Comparison of ENCODE assay signal across 8 cellular contexts in the genomic region with DNA sequence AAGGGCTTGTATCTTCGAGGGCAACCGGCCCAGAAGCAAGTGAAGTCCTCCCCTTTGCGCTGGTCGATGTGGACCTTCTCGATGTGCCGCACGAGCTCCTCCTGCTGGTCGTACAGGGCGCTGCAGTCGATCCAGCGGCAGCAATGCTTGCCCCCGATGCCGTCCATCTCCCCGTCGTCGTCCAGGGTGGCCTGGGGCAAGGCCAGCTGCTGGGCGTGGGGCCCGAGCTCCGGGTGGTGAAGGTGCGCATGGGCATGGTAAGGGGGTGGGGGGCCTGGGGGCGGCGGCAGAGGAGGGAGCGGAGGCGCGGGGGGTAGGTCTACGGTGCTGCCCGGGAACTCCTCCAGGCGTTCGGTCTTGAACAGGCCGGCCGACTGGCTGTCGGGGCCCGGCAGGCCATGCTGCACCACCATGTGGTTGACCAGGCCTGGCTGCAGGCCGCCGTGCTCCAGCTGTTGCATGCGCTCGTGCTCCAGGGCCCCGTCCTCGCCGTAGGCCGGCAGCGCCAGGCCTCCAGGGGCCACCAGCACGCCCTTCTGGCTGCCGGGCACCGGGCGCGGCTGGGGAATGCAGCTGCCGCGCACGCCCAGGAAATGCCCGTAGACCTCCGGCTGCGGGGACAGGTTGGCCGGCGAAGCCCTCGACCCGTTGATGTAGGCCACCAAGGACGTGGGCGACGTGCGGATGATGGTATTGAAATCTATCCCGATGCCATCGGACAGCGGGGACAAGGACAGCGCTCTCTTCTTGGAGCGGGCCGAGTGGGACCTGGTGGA.
DNase-seq lines count a peak whose midpoint lies in the region; ATAC-seq and TF ChIP-seq lines count a peak whose summit lies in the region.

No MANE protein-coding gene starts in this region.

- peak; percentile 35; the same call in 1 of the 2 replicates for TF ChIP-seq RAD21 in SK-N-SH (IDR thresholded peaks at IDR 0.05; ENCODE audit: low read length)

- ATAC-seq in SK-N-SH treated with all-trans-retinoic acid at 6 μM for 48 hours (no peak), T-helper 17 cell (peak; percentile 56)

- no peaks in the 10 kb centered on the region for H3K9me2 ChIP-seq in SK-N-SH

- H3K79me2 ChIP-seq in SK-N-SH (ENCODE audit: insufficient read depth): peaks cover 32% of the 10 kb centered on the region

- no peak overlapping the region for H3K9ac ChIP-seq in SK-N-SH

- peaks cover 3% of the 10 kb centered on the region for H3F3A ChIP-seq in SK-N-SH (replicated peaks; ENCODE audit: insufficient read depth)

- WGBS in SK-N-SH (ENCODE audit: low lambda C conversion rate): 97% methylated on average over 43 of the region's 67 CpGs
- WGBS in ovary, 3 donors: 92 to 95% (median 93%) methylated on average over 66 to 67 of the region's 67 CpGs

- H2AFZ ChIP-seq in SK-N-SH (ENCODE audit: low read depth): no peak overlapping the region

- H3K4me3 ChIP-seq in SK-N-SH (ENCODE audit: low read depth in 2 of 2, low read length in 1 of 2) (no peak overlapping the region), ovary (no peak overlapping the region)

- CTCF ChIA-PET in SK-N-SH (lab: Yijun Ruan, JAX): interaction anchor here (0.9 to 1.7 kb wide), 6 partner anchors 9 to 1261 kb away, joined by 3 to 7 read pairs (median 4); no protein-coding TSS in a partner anchor

- H3K27ac ChIP-seq in SK-N-SH (ENCODE audit: low read depth in 2 of 2, low read length in 1 of 2) (no peak overlapping the region), ovary (peak overlapping the region; percentile 16 to 63)

- no peak for TF ChIP-seq EP300 in SK-N-SH (IDR thresholded peaks at IDR 0.05; ENCODE audit: borderline replicate concordance in 1 of 2, low read depth in 1 of 2, low read length in 1 of 2)
- no peak for TF ChIP-seq EP300 in ovary (IDR thresholded peaks at IDR 0.05)

- H3K27me3 ChIP-seq in SK-N-SH (ENCODE audit: insufficient read depth) (no peaks in the 10 kb centered on the region), ovary (no peaks in the 10 kb centered on the region)

- POLR2A ChIA-PET in SK-N-SH (lab: Yijun Ruan, JAX): no interaction called here

- peaks cover 0 to 15% of the 10 kb centered on the region in 2 experiments for H3K36me3 ChIP-seq in SK-N-SH (replicated peaks in 1 of 2; ENCODE audit: control insufficient read depth in 1 of 2, insufficient read depth in 2 of 2, low read length in 1 of 2)
- no peaks in the 10 kb centered on the region for H3K36me3 ChIP-seq in ovary

- H4K20me1 ChIP-seq in SK-N-SH (ENCODE audit: insufficient read depth): no peaks in the 10 kb centered on the region

- no peaks in the 10 kb centered on the region for H3K36me3 Mint-ChIP-seq in T-helper 17 cell (ENCODE audit: low read depth)

- H3K27me3 Mint-ChIP-seq in T-helper 17 cell: peaks cover 13% of the 10 kb centered on the region

- no peak overlapping the region for H3K27ac Mint-ChIP-seq in T-helper 17 cell

- H3K4me1 ChIP-seq in SK-N-SH (ENCODE audit: control insufficient read depth in 1 of 2, insufficient read depth in 2 of 2, low read depth in 1 of 2, low read length in 1 of 2) (peaks cover 0 to 16% of the 10 kb centered on the region in 2 experiments; a peak in 1 of 4 replicates), ovary (ENCODE audit: insufficient read depth) (peaks cover 7% of the 10 kb centered on the region)

- H3K4me2 ChIP-seq in SK-N-SH: no peak overlapping the region

- intact Hi-C loops in ovary (cut with DNase I): loop anchor here in 1 of 4 donors (10.0 kb wide), 1 partner anchor 177 kb away; no protein-coding TSS in a partner anchor

- no peaks in the 10 kb centered on the region for H3K4me1 Mint-ChIP-seq in T-helper 17 cell

- no peak for TF ChIP-seq POLR2A in ovary (IDR thresholded peaks at IDR 0.05)

- DNase-seq in SK-N-SH (peak; percentile 37), T-helper 17 cell (peak; percentile 16 to 32 (median 25)), ovary (peak in 4 of 5 donors; percentile 28 to 59 (median 52)), nucleus accumbens (lab: John Stamatoyannopoulos, UW) (no peak), retina (no peak), HuH-7.5 (ENCODE audit: low spot score) (no peak)
- peak; percentile 12 for DNase-seq in central memory CD4-positive, alpha-beta T cell

- H3K4me3 Mint-ChIP-seq in T-helper 17 cell: no peak overlapping the region

- H3K9me3 ChIP-seq in SK-N-SH (no peaks in the 10 kb centered on the region), T-helper 17 cell (ENCODE audit: control insufficient read depth, low read length, poor library complexity, severe bottlenecking) (no peaks in the 10 kb centered on the region), ovary (no peaks in the 10 kb centered on the region)

- TF ChIP-seq CTCF in SK-N-SH (IDR thresholded peaks at IDR 0.05) (peak; percentile 44), ovary (IDR thresholded peaks at IDR 0.05) (no peak)

TF ChIP-seq in SK-N-SH, 30 proteins besides CTCF, POLR2A, EP300 and RAD21:
- no peak for TF ChIP-seq RXRA (IDR thresholded peaks at IDR 0.05; ENCODE audit: borderline replicate concordance, low read depth)

TF ChIP-seq in SK-N-SH treated with all-trans-retinoic acid at 6 μM for 48 hours, 23 proteins besides CTCF, POLR2A, EP300 and RAD21:
- TF ChIP-seq CSDC2 (CRISPR knock-in tag; IDR thresholded peaks at IDR 0.05): no peak
- TF ChIP-seq TSHZ2 (CRISPR knock-in tag; IDR thresholded peaks at IDR 0.05): no peak

Comparison
In these comparisons a context has a peak if more than half of its experiments do, and no peak if none do; other contexts are left out.
1. DNase-seq: peak in SK-N-SH (single experiment), T-helper 17 cell (3 of 3), central memory CD4-positive, alpha-beta T cell (single experiment) and ovary (4 of 5); none in nucleus accumbens (0 of 56), retina (single experiment) and HuH-7.5 (single experiment).
2. H3K27ac ChIP-seq: peak in ovary (2 of 2); none in SK-N-SH (0 of 2).